Comparison of ENCODE assay signal across 1 cellular context in genomic region chr3:188680189-188680588, GRCh38.
TF ChIP-seq lines count a peak whose summit lies in the region.

No MANE protein-coding gene starts in this region.

TF ChIP-seq in SK-N-SH, 30 proteins besides CTCF, POLR2A, EP300 and RAD21 (continued from another document):
- TF ChIP-seq ZBTB33 (IDR thresholded peaks at IDR 0.05; ENCODE audit: borderline replicate concordance, low read depth) (no peak), TAF1 (IDR thresholded peaks at IDR 0.05; ENCODE audit: borderline replicate concordance, low read depth, low read length) (no peak), FOSL2 (IDR thresholded peaks at IDR 0.05; ENCODE audit: borderline replicate concordance, low read depth) (no peak), FOXM1 (IDR thresholded peaks at IDR 0.05; ENCODE audit: low read depth) (no peak)
